ENCODE assay signal across 8 cellular contexts in genomic region chr9:83473488-83473971, GRCh38.
DNase-seq lines count a peak whose midpoint lies in the region; ATAC-seq, FAIRE-seq and TF ChIP-seq lines count a peak whose summit lies in the region.

No MANE protein-coding gene starts in this region.

- FAIRE-seq in urothelium cell line (lab: Jason Lieb, UNC) = no peak

- no peak for TF ChIP-seq POLR2A in GM18505 (IDR thresholded peaks at IDR 0.05; ENCODE audit: borderline replicate concordance, extremely low read depth, insufficient read depth, insufficient read length)

- ATAC-seq in GM18505 (IDR thresholded peaks at IDR 0.05; ENCODE audit: unreplicated experiment) (peak; percentile 94), GM21717 (IDR thresholded peaks at IDR 0.05; ENCODE audit: unreplicated experiment) (peak; percentile 87)

- DNase-seq in LoVo (ENCODE audit: low spot score) = peak; percentile 76
- DNase-seq in iris pigment epithelial cell (ENCODE audit: low read depth) = peak; percentile 5
- DNase-seq in urothelium cell line (ENCODE audit: low spot score) = no peak
- DNase-seq in DMS53 treated with DMSO at 0.1 percent for 48 hours (lab: John Stamatoyannopoulos, UW; ENCODE audit: unreplicated experiment) = no peak
- DNase-seq in DMS79 treated with DMSO at 0.1 percent for 48 hours (lab: John Stamatoyannopoulos, UW) = no peak
- DNase-seq in putamen (ENCODE audit: low spot score) = no peak

Comparison
In these comparisons a context has a peak if more than half of its experiments do, and no peak if none do; other contexts are left out.
1. DNase-seq: peak in LoVo (single experiment) and iris pigment epithelial cell (single experiment); none in urothelium cell line (single experiment), DMS53 treated with DMSO at 0.1 percent for 48 hours (single experiment), DMS79 treated with DMSO at 0.1 percent for 48 hours (single experiment) and putamen (single experiment).